ENCODE assay signal across 26 cellular contexts in genomic region chr2:2640818-2641217, GRCh38.
DNase-seq lines count a peak whose midpoint lies in the region; ATAC-seq, FAIRE-seq and TF ChIP-seq lines count a peak whose summit lies in the region.
"Had no signal": no experiment of that assay in that cellular context is flagged by ENCODE, and none has a peak within 500 bp of the region (broad histone marks: within the 10 kb centered on the region; RNA-seq: fewer than 3 reads in every experiment).

No MANE protein-coding gene starts in this region.

- H2AFZ ChIP-seq in neuronal stem cell (ENCODE audit: low read length), result no peak overlapping the region
- H2AFZ ChIP-seq: GM23248 had no signal

- TF ChIP-seq CTCF in right atrium auricular region (IDR thresholded peaks at IDR 0.05) (no peak), bronchial epithelial cell (IDR thresholded peaks at IDR 0.05; ENCODE audit: insufficient read depth, low read length, severe bottlenecking) (no peak)

- H3K4me1 ChIP-seq in right atrium auricular region (no peaks in the 10 kb centered on the region), neuronal stem cell (ENCODE audit: control insufficient read depth in 2 of 2, insufficient read depth in 1 of 2, low read depth in 1 of 2, low read length in 2 of 2) (peaks cover 0 to 18% of the 10 kb centered on the region in 2 donors)
- H3K4me1 ChIP-seq: SJSA1 had no signal

- H3K14ac ChIP-seq in neuronal stem cell (ENCODE audit: low read length), result no peak overlapping the region

- no peak overlapping the region for H3K18ac ChIP-seq in neuronal stem cell (ENCODE audit: low read length)

- DNase-seq in right atrium auricular region (ENCODE audit: low spot score) (peak; percentile 36), Right ventricle myocardium inferior (ENCODE audit: missing footprints) (no peak), bronchial epithelial cell (ENCODE audit: low read depth) (peak; percentile 1), neuronal stem cell (ENCODE audit: low spot score) (no peak)
- DNase-seq in stimulated activated CD4-positive, alpha-beta T cell treated with anti-CD3 and anti-CD28 coated beads, Interleukin-4, amount 100 ng/mL, for 4 hours, result no peak
- DNase-seq: CD4-positive, alpha-beta T cell; GDM1; GM23248; H7; NCI-H1092; NCI-H1417 treated with DMSO at 0.1 percent for 48 hours; NCI-H1694 treated with DMSO at 0.1 percent for 48 hours; NCI-H2081; NCI-H2171; NCI-H226; NCI-H748 treated with DMSO at 0.1 percent for 48 hours; NK-92 treated with Interleukin-12 subunit alpha and Interleukin-12 subunit beta, amount 100 ng/mL, for 24 hours; PC-3; Right ventricle myocardium superior had no signal

- H4K91ac ChIP-seq in neuronal stem cell (ENCODE audit: low read depth, low read length, poor library complexity), result no peak overlapping the region

- no peak overlapping the region for H3K4me2 ChIP-seq in neuronal stem cell (ENCODE audit: insufficient read depth, low read length, poor library complexity, severe bottlenecking)

- no peak overlapping the region for H3K9ac ChIP-seq in neuronal stem cell (ENCODE audit: low read depth, low read length, poor library complexity)
- H3K9ac ChIP-seq: BLaER1 treated with 17β-estradiol and CSF1 and Interleukin-3, amounts not matched to agents 10 nM and 100 nM; GM23248 had no signal

- no peak overlapping the region for H3K4me3 ChIP-seq in right atrium auricular region
- no peak overlapping the region for H3K4me3 ChIP-seq in bronchial epithelial cell (ENCODE audit: low read depth, low read length)
- no peak overlapping the region for H3K4me3 ChIP-seq in neuronal stem cell (ENCODE audit: low read length in 2 of 2)
- H3K4me3 ChIP-seq: BLaER1 treated with 17β-estradiol and CSF1 and Interleukin-3, amounts not matched to agents 10 nM and 100 nM; GM12878; GM23248; SJSA1 had no signal

- no peak overlapping the region for H3K4ac ChIP-seq in neuronal stem cell (ENCODE audit: low read length)

- no peak for FAIRE-seq in bronchial epithelial cell (lab: Jason Lieb, UNC)
- FAIRE-seq: A204.1, D721Med, GM12878 had no signal

- intact Hi-C loops in Right ventricle myocardium inferior (cut with DNase I), result no loop called here

- no peaks in the 10 kb centered on the region for H3K36me3 ChIP-seq in right atrium auricular region
- H3K36me3 ChIP-seq in bronchial epithelial cell (ENCODE audit: control insufficient read depth, insufficient read depth, low read length), result no peaks in the 10 kb centered on the region
- no peaks in the 10 kb centered on the region for H3K36me3 ChIP-seq in neuronal stem cell (replicated peaks in 1 of 2; ENCODE audit: control insufficient read depth in 2 of 2, insufficient read depth in 2 of 2, low read length in 2 of 2)
- H3K36me3 ChIP-seq: BLaER1 treated with 17β-estradiol and CSF1 and Interleukin-3, amounts not matched to agents 10 nM and 100 nM; SJSA1 had no signal

- peak overlapping the region; percentile 1 for H2BK120ac ChIP-seq in neuronal stem cell (ENCODE audit: low read depth, low read length)

- H2BK5ac ChIP-seq in neuronal stem cell (ENCODE audit: low read length), result no peak overlapping the region

- H3K27ac ChIP-seq in right atrium auricular region, result no peak overlapping the region
- no peak overlapping the region for H3K27ac ChIP-seq in neuronal stem cell (replicated peaks; ENCODE audit: low read length)
- H3K27ac ChIP-seq: BLaER1 treated with 17β-estradiol and CSF1 and Interleukin-3, amounts not matched to agents 10 nM and 100 nM; GM23248; SJSA1 had no signal

- no peaks in the 10 kb centered on the region for H3K27me3 ChIP-seq in right atrium auricular region
- no peaks in the 10 kb centered on the region for H3K27me3 ChIP-seq in bronchial epithelial cell (ENCODE audit: control insufficient read depth, insufficient read depth, low read length)
- H3K27me3 ChIP-seq in neuronal stem cell (ENCODE audit: control insufficient read depth in 3 of 3, insufficient read depth in 3 of 3, low read depth in 1 of 3, low read length in 3 of 3), result peaks cover 0 to 2% (median 0%) of the 10 kb centered on the region in 3 experiments
- H3K27me3 ChIP-seq: BLaER1 treated with 17β-estradiol and CSF1 and Interleukin-3, amounts not matched to agents 10 nM and 100 nM; SJSA1 had no signal

- H3K9me3 ChIP-seq in right atrium auricular region (no peaks in the 10 kb centered on the region), neuronal stem cell (replicated peaks in 1 of 2; ENCODE audit: control insufficient read depth in 2 of 2, insufficient read depth in 1 of 2, low read depth in 1 of 2, low read length in 2 of 2) (peaks cover 0 to 3% of the 10 kb centered on the region in 2 donors)
- H3K9me3 ChIP-seq: BLaER1 treated with 17β-estradiol and CSF1 and Interleukin-3, amounts not matched to agents 10 nM and 100 nM had no signal

- ATAC-seq in Right ventricle myocardium inferior (no peak), HG02870 (IDR thresholded peaks at IDR 0.05; ENCODE audit: unreplicated experiment) (no peak), HG02885 (IDR thresholded peaks at IDR 0.05; ENCODE audit: poor library complexity, unreplicated experiment) (no peak)
- ATAC-seq: GM12878, PC-3 had no signal

- WGBS in neuronal stem cell (ENCODE audit: extremely low coverage in 2 of 2, insufficient read length in 2 of 2, insufficient replicate concordance in 1 of 2), 2 donors, result no CpG with 5 or more reads among the region's 3 CpGs

- H2BK15ac ChIP-seq in neuronal stem cell (ENCODE audit: low read length), result peak overlapping the region; percentile 10

- no peak overlapping the region for H2BK12ac ChIP-seq in neuronal stem cell (ENCODE audit: low read length)

- no peaks in the 10 kb centered on the region for H3K79me1 ChIP-seq in neuronal stem cell (ENCODE audit: low read depth, low read length)

- H3K23ac ChIP-seq in neuronal stem cell (ENCODE audit: low read depth, low read length, poor library complexity), result no peak overlapping the region

- no peak overlapping the region for H2AK5ac ChIP-seq in neuronal stem cell (ENCODE audit: low read depth, low read length)

- H4K8ac ChIP-seq in neuronal stem cell (ENCODE audit: low read depth, low read length), result no peak overlapping the region

Comparison
In these comparisons a context has a peak if more than half of its experiments do, and no peak if none do; other contexts are left out.
1. DNase-seq: peak in right atrium auricular region (single experiment) and bronchial epithelial cell (single experiment); none in Right ventricle myocardium inferior (single experiment), neuronal stem cell (single experiment) and stimulated activated CD4-positive, alpha-beta T cell treated with anti-CD3 and anti-CD28 coated beads, Interleukin-4, amount 100 ng/mL, for 4 hours (0 of 2).